1 cellular context compared by ENCODE assay signal in the genomic region with DNA sequence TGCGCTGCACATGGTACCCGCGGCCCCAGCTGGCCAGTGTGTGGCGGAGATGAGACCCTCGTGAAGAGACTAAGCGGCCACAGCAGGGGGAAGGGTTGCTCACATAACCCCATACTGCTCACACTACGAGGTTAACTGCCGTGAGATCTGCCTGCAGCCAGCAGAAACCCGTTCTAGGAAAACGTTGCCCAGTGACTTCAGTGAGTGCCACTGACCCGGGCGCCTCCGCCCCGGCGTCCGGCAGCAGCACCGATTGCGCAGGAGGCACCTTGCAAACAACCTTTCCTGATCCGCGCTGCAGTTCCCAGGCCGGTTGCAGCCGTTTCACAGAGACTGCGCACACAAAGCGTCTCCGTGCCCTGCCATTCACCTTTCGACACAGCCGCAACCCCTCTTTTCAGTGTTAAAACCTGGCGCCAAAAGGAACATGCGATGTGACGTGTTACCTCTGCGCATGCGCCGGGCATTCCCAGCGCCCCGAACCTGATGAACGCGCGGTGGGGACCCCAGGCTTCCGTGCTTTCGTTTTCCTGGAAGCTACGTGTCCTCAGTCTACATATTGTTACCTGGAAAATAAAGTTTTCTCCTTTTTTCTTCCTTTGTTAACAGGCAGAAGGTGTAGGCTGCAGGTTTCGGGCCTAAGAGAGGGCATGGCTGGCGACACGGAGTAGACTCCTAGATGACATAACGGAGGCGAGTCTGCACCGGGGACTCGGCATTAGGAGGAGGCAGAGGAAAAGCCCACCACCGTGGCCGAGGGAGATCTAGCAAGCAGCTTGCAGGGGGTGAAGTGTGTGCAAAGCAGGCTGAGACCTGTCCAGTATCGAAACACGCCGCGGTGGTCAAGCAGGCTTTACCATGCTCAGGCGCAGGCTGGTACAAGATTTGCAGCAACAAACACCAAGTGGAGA.
TF ChIP-seq lines count a peak whose summit lies in the region.

No MANE protein-coding gene starts in this region.

TF ChIP-seq in GM12878, 131 proteins besides CTCF, POLR2A, EP300 and RAD21 (continued from another document):
- TF ChIP-seq, protein P1, sequence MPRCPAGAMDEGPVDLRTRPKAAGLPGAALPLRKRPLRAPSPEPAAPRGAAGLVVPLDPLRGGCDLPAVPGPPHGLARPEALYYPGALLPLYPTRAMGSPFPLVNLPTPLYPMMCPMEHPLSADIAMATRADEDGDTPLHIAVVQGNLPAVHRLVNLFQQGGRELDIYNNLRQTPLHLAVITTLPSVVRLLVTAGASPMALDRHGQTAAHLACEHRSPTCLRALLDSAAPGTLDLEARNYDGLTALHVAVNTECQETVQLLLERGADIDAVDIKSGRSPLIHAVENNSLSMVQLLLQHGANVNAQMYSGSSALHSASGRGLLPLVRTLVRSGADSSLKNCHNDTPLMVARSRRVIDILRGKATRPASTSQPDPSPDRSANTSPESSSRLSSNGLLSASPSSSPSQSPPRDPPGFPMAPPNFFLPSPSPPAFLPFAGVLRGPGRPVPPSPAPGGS (IDR thresholded peaks at IDR 0.05; ENCODE audit: borderline replicate concordance, insufficient read depth, low read depth, low read length, poor library complexity, severe bottlenecking) = no peak
- TF ChIP-seq GATAD2B (conservative IDR thresholded peaks at IDR 0.05; ENCODE audit: low read depth) (peak; percentile 49), RB1 (IDR thresholded peaks at IDR 0.05; ENCODE audit: borderline replicate concordance) (0 out of 2 replicates have a peak, but pooled peaks have one; percentile 51), MTA3 (IDR thresholded peaks at IDR 0.05; ENCODE audit: borderline replicate concordance, low read length) (no peak), RAD51 (IDR thresholded peaks at IDR 0.05) (no peak), TBL1XR1 (IDR thresholded peaks at IDR 0.05; ENCODE audit: low read depth, low read length) (peak; percentile 23; the same call in 1 of the 2 replicates), RELA (IDR thresholded peaks at IDR 0.05; ENCODE audit: borderline replicate concordance, partially characterized antibody) (no peak), SMC3 (IDR thresholded peaks at IDR 0.05; ENCODE audit: borderline replicate concordance, low read length) (no peak), BCL11A (IDR thresholded peaks at IDR 0.05; ENCODE audit: low read depth, low read length) (peak; percentile 32; the same call in 1 of the 2 replicates), ZNF274 (IDR thresholded peaks at IDR 0.05; ENCODE audit: insufficient read depth, insufficient read length) (no peak), NFIC (IDR thresholded peaks at IDR 0.05; ENCODE audit: low read depth, low read length) (peak; percentile 25; the same call in 1 of the 2 replicates), ZNF24 (IDR thresholded peaks at IDR 0.05) (no peak), ASH2L (IDR thresholded peaks at IDR 0.05; ENCODE audit: borderline replicate concordance, low read depth) (no peak), YBX1 (IDR thresholded peaks at IDR 0.05) (no peak), HDAC2 (IDR thresholded peaks at IDR 0.05) (no peak), CHD2 (IDR thresholded peaks at IDR 0.05; ENCODE audit: borderline replicate concordance, low read depth, low read length) (peak; percentile 39; the same call in 1 of the 2 replicates), BHLHE40 (IDR thresholded peaks at IDR 0.05; ENCODE audit: borderline replicate concordance in 1 of 2, low read depth in 2 of 2, low read length in 1 of 2) (peak in 1 of 2 experiments; percentile 22; a peak in 1 of 4 replicates), MXI1 (IDR thresholded peaks at IDR 0.05; ENCODE audit: low read depth, low read length) (no peak), LARP7 (IDR thresholded peaks at IDR 0.05) (no peak; the same call in 1 of the 2 replicates), STAT3 (IDR thresholded peaks at IDR 0.05; ENCODE audit: low read depth, low read length) (no peak), NFXL1 (IDR thresholded peaks at IDR 0.05; ENCODE audit: borderline replicate concordance) (no peak), NR2C1 (IDR thresholded peaks at IDR 0.05) (no peak), BRCA1 (IDR thresholded peaks at IDR 0.05; ENCODE audit: low read depth, low read length) (no peak), STAT1 (conservative IDR thresholded peaks at IDR 0.05) (no peak)
- TF ChIP-seq, protein P2, sequence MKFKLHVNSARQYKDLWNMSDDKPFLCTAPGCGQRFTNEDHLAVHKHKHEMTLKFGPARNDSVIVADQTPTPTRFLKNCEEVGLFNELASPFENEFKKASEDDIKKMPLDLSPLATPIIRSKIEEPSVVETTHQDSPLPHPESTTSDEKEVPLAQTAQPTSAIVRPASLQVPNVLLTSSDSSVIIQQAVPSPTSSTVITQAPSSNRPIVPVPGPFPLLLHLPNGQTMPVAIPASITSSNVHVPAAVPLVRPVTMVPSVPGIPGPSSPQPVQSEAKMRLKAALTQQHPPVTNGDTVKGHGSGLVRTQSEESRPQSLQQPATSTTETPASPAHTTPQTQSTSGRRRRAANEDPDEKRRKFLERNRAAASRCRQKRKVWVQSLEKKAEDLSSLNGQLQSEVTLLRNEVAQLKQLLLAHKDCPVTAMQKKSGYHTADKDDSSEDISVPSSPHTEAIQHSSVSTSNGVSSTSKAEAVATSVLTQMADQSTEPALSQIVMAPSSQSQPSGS (IDR thresholded peaks at IDR 0.05; ENCODE audit: low read length) = 0 out of 2 replicates have a peak, but pooled peaks have one; percentile 20
- TF ChIP-seq, protein P3, sequence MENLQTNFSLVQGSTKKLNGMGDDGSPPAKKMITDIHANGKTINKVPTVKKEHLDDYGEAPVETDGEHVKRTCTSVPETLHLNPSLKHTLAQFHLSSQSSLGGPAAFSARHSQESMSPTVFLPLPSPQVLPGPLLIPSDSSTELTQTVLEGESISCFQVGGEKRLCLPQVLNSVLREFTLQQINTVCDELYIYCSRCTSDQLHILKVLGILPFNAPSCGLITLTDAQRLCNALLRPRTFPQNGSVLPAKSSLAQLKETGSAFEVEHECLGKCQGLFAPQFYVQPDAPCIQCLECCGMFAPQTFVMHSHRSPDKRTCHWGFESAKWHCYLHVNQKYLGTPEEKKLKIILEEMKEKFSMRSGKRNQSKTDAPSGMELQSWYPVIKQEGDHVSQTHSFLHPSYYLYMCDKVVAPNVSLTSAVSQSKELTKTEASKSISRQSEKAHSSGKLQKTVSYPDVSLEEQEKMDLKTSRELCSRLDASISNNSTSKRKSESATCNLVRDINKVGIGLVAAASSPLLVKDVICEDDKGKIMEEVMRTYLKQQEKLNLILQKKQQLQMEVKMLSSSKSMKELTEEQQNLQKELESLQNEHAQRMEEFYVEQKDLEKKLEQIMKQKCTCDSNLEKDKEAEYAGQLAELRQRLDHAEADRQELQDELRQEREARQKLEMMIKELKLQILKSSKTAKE (IDR thresholded peaks at IDR 0.05; ENCODE audit: low read depth, poor library complexity, severe bottlenecking) = peak; percentile 83
- TF ChIP-seq, protein P4, sequence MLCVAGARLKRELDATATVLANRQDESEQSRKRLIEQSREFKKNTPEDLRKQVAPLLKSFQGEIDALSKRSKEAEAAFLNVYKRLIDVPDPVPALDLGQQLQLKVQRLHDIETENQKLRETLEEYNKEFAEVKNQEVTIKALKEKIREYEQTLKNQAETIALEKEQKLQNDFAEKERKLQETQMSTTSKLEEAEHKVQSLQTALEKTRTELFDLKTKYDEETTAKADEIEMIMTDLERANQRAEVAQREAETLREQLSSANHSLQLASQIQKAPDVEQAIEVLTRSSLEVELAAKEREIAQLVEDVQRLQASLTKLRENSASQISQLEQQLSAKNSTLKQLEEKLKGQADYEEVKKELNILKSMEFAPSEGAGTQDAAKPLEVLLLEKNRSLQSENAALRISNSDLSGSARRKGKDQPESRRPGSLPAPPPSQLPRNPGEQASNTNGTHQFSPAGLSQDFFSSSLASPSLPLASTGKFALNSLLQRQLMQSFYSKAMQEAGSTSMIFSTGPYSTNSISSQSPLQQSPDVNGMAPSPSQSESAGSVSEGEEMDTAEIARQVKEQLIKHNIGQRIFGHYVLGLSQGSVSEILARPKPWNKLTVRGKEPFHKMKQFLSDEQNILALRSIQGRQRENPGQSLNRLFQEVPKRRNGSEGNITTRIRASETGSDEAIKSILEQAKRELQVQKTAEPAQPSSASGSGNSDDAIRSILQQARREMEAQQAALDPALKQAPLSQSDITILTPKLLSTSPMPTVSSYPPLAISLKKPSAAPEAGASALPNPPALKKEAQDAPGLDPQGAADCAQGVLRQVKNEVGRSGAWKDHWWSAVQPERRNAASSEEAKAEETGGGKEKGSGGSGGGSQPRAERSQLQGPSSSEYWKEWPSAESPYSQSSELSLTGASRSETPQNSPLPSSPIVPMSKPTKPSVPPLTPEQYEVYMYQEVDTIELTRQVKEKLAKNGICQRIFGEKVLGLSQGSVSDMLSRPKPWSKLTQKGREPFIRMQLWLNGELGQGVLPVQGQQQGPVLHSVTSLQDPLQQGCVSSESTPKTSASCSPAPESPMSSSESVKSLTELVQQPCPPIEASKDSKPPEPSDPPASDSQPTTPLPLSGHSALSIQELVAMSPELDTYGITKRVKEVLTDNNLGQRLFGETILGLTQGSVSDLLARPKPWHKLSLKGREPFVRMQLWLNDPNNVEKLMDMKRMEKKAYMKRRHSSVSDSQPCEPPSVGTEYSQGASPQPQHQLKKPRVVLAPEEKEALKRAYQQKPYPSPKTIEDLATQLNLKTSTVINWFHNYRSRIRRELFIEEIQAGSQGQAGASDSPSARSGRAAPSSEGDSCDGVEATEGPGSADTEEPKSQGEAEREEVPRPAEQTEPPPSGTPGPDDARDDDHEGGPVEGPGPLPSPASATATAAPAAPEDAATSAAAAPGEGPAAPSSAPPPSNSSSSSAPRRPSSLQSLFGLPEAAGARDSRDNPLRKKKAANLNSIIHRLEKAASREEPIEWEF (IDR thresholded peaks at IDR 0.05; ENCODE audit: insufficient replicate concordance, low read depth, low read length) = no peak
